Comparison of ENCODE assay signal across 8 cellular contexts in genomic region chr12:49580572-49581535, GRCh38. TPM values are rescaled to one million over a fixed set of nuclear protein-coding genes. Genes with fewer than 3 reads are reported as not detected.
DNase-seq lines count a peak whose midpoint lies in the region; ATAC-seq, FAIRE-seq and TF ChIP-seq lines count a peak whose summit lies in the region.

No MANE protein-coding gene starts in this region.

- TF ChIP-seq CTCF in hepatocyte (IDR thresholded peaks at IDR 0.05; ENCODE audit: poor library complexity), result peak; percentile 79
- TF ChIP-seq CTCF in retinal pigment epithelial cell (conservative IDR thresholded peaks at IDR 0.05; ENCODE audit: low read depth, low read length), result peak; percentile 96

- H3K36me3 ChIP-seq in hepatocyte (replicated peaks; ENCODE audit: insufficient read depth, low read depth), result no peaks in the 10 kb centered on the region

- H3K9me2 ChIP-seq in hepatocyte (replicated peaks; ENCODE audit: insufficient read depth), result no peaks in the 10 kb centered on the region

- H4K20me1 ChIP-seq in hepatocyte (ENCODE audit: insufficient read depth, poor library complexity, severe bottlenecking), result no peaks in the 10 kb centered on the region

- H2AFZ ChIP-seq in hepatocyte, result no peak overlapping the region

- no peak for ATAC-seq in GM18517 (IDR thresholded peaks at IDR 0.05; ENCODE audit: unreplicated experiment)

- H3K27ac ChIP-seq in hepatocyte, result no peak overlapping the region

- no peaks in the 10 kb centered on the region for H3K9me3 ChIP-seq in hepatocyte (ENCODE audit: low read depth)

- FAIRE-seq in GM12892 (lab: Jason Lieb, UNC), result peak; percentile 92

- no peak for TF ChIP-seq POLR2A in GM12892 (IDR thresholded peaks at IDR 0.05; ENCODE audit: low read depth, low read length)

- peak; percentile 79 for DNase-seq in 8988T
- peak; percentile 59 for DNase-seq in GM12892 (ENCODE audit: insufficient read length)
- DNase-seq in NCI-H1105 (lab: John Stamatoyannopoulos, UW), result peak; percentile 52
- DNase-seq in T follicular helper cell (ENCODE audit: low read depth), result peak; percentile 43
- DNase-seq in astrocyte of the hippocampus (ENCODE audit: low read depth, low spot score), result peak; percentile 88
- peak; percentile 92 for DNase-seq in hepatocyte (ENCODE audit: low spot score)
- peak; percentile 27 for DNase-seq in retinal pigment epithelial cell (ENCODE audit: low read depth)

- H3K4me2 ChIP-seq in hepatocyte, result peak overlapping the region; percentile 43

- H3K27me3 ChIP-seq in hepatocyte, result no peaks in the 10 kb centered on the region

- H3K79me2 ChIP-seq in hepatocyte, result peaks cover 3% of the 10 kb centered on the region

- H3K4me1 ChIP-seq in hepatocyte (ENCODE audit: insufficient read depth), result peaks cover 2% of the 10 kb centered on the region

- WGBS in hepatocyte (ENCODE audit: low lambda C conversion rate, missing lambda C conversion rate), result 27% methylated on average over 8 of the region's 8 CpGs

- H3K4me3 ChIP-seq in hepatocyte, result no peak overlapping the region
- H3K4me3 ChIP-seq in retinal pigment epithelial cell (ENCODE audit: low read length), result no peak overlapping the region

RNA-seq across cellular contexts. Expression of gene MCRS1, which starts 12.9 kb away (rescaled TPM):
- 36.5 TPM for polyA plus RNA-seq in GM12892 (2012; ENCODE audit: missing spikeins)
- total RNA-seq in hepatocyte, result 51.1 and 51.4 TPM in 2 replicates
- 57.7 and 58.2 TPM in 2 replicates for polyA plus RNA-seq in hepatocyte

RNA-seq across cellular contexts. Expression of gene FAM186B, which starts 24.6 kb away (rescaled TPM):
- 1.9 TPM for polyA plus RNA-seq in GM12892 (2012; ENCODE audit: missing spikeins)
- total RNA-seq in hepatocyte, result 0.17 and 0.52 TPM in 2 replicates
- 0.69 TPM in 1 of 2 replicates, not detected in the other for polyA plus RNA-seq in hepatocyte

RNA-seq across cellular contexts. Expression of gene KCNH3, which starts 42.0 kb away (rescaled TPM):
- 0.36 TPM for polyA plus RNA-seq in GM12892 (2012; ENCODE audit: missing spikeins)
- total RNA-seq in hepatocyte, result 0.30 and 1.0 TPM in 2 replicates
- 0.43 and 1.1 TPM in 2 replicates for polyA plus RNA-seq in hepatocyte

RNA-seq across cellular contexts. Expression of gene PRPF40B, which starts 42.5 kb away (rescaled TPM):
- polyA plus RNA-seq in GM12892 (2012; ENCODE audit: missing spikeins), result 8.9 TPM
- total RNA-seq in hepatocyte, result 11.1 and 14.9 TPM in 2 replicates
- 30.1 and 34.5 TPM in 2 replicates for polyA plus RNA-seq in hepatocyte

Comparison
In these comparisons a context has a peak if more than half of its experiments do, and no peak if none do; other contexts are left out.
1. DNase-seq: peak in every context shown above with its lines; median percentile 92 in hepatocyte; 88 in astrocyte of the hippocampus; 79 in 8988T; 59 in GM12892; 52 in NCI-H1105; 43 in T follicular helper cell; 27 in retinal pigment epithelial cell.